ENCODE assay signal across 1 cellular context in the genomic region with DNA sequence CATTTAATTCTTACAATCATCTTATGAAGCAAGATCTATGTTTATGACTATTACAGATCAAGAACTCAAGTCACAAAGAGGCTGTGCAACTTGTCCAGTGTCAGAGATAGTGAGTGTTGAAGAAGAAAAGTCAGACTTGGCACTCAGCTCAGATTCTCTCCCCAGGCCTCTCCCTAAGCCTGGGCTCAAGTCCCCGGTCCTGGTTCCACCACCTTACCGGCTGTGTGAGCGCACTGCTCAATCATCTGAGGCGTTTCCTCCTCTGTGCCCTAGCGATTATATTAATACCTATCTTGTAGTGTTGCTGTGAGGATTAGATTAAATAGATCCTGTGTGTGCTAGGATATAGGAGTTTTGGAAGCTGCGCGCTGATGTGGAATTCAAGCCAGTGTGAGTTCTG.
TF ChIP-seq lines count a peak whose summit lies in the region.

No MANE protein-coding gene starts in this region.

TF ChIP-seq in HepG2, 621 proteins besides CTCF, POLR2A, EP300 and RAD21:
- TF ChIP-seq, protein P1, sequence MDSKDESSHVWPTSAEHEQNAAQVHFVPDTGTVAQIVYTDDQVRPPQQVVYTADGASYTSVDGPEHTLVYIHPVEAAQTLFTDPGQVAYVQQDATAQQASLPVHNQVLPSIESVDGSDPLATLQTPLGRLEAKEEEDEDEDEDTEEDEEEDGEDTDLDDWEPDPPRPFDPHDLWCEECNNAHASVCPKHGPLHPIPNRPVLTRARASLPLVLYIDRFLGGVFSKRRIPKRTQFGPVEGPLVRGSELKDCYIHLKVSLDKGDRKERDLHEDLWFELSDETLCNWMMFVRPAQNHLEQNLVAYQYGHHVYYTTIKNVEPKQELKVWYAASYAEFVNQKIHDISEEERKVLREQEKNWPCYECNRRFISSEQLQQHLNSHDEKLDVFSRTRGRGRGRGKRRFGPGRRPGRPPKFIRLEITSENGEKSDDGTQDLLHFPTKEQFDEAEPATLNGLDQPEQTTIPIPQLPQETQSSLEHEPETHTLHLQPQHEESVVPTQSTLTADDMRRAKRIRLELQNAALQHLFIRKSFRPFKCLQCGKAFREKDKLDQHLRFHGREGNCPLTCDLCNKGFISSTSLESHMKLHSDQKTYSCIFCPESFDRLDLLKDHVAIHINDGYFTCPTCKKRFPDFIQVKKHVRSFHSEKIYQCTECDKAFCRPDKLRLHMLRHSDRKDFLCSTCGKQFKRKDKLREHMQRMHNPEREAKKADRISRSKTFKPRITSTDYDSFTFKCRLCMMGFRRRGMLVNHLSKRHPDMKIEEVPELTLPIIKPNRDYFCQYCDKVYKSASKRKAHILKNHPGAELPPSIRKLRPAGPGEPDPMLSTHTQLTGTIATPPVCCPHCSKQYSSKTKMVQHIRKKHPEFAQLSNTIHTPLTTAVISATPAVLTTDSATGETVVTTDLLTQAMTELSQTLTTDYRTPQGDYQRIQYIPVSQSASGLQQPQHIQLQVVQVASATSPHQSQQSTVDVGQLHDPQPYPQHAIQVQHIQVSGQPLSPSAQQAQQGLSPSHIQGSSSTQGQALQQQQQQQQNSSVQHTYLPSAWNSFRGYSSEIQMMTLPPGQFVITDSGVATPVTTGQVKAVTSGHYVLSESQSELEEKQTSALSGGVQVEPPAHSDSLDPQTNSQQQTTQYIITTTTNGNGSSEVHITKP (CRISPR knock-in tag; IDR thresholded peaks at IDR 0.05; ENCODE audit: low read depth): no peak
- TF ChIP-seq RBFOX2 (IDR thresholded peaks at IDR 0.05; ENCODE audit: low read depth, low read length): no peak
- no peak for TF ChIP-seq REXO4 (CRISPR knock-in tag; IDR thresholded peaks at IDR 0.05; ENCODE audit: borderline replicate concordance)
- TF ChIP-seq ZNF296 (CRISPR knock-in tag; conservative IDR thresholded peaks at IDR 0.05): no peak
- TF ChIP-seq, protein P2, sequence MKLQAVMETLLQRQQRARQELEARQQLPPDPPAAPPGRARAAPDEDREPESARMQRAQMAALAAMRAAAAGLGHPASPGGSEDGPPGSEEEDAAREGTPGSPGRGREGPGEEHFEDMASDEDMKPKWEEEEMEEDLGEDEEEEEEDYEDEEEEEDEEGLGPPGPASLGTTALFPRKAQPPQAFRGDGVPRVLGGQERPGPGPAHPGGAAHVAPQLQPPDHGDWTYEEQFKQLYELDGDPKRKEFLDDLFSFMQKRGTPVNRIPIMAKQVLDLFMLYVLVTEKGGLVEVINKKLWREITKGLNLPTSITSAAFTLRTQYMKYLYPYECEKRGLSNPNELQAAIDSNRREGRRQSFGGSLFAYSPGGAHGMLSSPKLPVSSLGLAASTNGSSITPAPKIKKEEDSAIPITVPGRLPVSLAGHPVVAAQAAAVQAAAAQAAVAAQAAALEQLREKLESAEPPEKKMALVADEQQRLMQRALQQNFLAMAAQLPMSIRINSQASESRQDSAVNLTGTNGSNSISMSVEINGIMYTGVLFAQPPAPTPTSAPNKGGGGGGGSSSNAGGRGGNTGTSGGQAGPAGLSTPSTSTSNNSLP (IDR thresholded peaks at IDR 0.05; ENCODE audit: low read depth, low read length): no peak
- TF ChIP-seq, protein P3, sequence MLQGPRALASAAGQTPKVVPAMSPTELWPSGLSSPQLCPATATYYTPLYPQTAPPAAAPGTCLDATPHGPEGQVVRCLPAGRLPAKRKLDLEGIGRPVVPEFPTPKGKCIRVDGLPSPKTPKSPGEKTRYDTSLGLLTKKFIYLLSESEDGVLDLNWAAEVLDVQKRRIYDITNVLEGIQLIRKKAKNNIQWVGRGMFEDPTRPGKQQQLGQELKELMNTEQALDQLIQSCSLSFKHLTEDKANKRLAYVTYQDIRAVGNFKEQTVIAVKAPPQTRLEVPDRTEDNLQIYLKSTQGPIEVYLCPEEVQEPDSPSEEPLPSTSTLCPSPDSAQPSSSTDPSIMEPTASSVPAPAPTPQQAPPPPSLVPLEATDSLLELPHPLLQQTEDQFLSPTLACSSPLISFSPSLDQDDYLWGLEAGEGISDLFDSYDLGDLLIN (CRISPR knock-in tag; IDR thresholded peaks at IDR 0.05; ENCODE audit: borderline replicate concordance): no peak
- TF ChIP-seq ZNF616 (CRISPR knock-in tag; IDR thresholded peaks at IDR 0.05; ENCODE audit: low read depth): no peak
- TF ChIP-seq, protein P4, sequence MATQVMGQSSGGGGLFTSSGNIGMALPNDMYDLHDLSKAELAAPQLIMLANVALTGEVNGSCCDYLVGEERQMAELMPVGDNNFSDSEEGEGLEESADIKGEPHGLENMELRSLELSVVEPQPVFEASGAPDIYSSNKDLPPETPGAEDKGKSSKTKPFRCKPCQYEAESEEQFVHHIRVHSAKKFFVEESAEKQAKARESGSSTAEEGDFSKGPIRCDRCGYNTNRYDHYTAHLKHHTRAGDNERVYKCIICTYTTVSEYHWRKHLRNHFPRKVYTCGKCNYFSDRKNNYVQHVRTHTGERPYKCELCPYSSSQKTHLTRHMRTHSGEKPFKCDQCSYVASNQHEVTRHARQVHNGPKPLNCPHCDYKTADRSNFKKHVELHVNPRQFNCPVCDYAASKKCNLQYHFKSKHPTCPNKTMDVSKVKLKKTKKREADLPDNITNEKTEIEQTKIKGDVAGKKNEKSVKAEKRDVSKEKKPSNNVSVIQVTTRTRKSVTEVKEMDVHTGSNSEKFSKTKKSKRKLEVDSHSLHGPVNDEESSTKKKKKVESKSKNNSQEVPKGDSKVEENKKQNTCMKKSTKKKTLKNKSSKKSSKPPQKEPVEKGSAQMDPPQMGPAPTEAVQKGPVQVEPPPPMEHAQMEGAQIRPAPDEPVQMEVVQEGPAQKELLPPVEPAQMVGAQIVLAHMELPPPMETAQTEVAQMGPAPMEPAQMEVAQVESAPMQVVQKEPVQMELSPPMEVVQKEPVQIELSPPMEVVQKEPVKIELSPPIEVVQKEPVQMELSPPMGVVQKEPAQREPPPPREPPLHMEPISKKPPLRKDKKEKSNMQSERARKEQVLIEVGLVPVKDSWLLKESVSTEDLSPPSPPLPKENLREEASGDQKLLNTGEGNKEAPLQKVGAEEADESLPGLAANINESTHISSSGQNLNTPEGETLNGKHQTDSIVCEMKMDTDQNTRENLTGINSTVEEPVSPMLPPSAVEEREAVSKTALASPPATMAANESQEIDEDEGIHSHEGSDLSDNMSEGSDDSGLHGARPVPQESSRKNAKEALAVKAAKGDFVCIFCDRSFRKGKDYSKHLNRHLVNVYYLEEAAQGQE (IDR thresholded peaks at IDR 0.05; ENCODE audit: borderline replicate concordance in 1 of 2, low read depth in 1 of 2, low read length in 2 of 2): no peak
- TF ChIP-seq ZNF451 (CRISPR knock-in tag; IDR thresholded peaks at IDR 0.05): no peak
- TF ChIP-seq ZNF10 (CRISPR knock-in tag; IDR thresholded peaks at IDR 0.05; ENCODE audit: borderline replicate concordance, low read depth): no peak
- TF ChIP-seq, protein P5, sequence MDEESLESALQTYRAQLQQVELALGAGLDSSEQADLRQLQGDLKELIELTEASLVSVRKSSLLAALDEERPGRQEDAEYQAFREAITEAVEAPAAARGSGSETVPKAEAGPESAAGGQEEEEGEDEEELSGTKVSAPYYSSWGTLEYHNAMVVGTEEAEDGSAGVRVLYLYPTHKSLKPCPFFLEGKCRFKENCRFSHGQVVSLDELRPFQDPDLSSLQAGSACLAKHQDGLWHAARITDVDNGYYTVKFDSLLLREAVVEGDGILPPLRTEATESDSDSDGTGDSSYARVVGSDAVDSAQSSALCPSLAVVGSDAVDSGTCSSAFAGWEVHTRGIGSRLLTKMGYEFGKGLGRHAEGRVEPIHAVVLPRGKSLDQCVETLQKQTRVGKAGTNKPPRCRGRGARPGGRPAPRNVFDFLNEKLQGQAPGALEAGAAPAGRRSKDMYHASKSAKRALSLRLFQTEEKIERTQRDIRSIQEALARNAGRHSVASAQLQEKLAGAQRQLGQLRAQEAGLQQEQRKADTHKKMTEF (CRISPR knock-in tag; IDR thresholded peaks at IDR 0.05): no peak
- no peak for TF ChIP-seq ZNF577 (CRISPR knock-in tag; IDR thresholded peaks at IDR 0.05; ENCODE audit: borderline replicate concordance, low read depth)
- TF ChIP-seq, protein P6, sequence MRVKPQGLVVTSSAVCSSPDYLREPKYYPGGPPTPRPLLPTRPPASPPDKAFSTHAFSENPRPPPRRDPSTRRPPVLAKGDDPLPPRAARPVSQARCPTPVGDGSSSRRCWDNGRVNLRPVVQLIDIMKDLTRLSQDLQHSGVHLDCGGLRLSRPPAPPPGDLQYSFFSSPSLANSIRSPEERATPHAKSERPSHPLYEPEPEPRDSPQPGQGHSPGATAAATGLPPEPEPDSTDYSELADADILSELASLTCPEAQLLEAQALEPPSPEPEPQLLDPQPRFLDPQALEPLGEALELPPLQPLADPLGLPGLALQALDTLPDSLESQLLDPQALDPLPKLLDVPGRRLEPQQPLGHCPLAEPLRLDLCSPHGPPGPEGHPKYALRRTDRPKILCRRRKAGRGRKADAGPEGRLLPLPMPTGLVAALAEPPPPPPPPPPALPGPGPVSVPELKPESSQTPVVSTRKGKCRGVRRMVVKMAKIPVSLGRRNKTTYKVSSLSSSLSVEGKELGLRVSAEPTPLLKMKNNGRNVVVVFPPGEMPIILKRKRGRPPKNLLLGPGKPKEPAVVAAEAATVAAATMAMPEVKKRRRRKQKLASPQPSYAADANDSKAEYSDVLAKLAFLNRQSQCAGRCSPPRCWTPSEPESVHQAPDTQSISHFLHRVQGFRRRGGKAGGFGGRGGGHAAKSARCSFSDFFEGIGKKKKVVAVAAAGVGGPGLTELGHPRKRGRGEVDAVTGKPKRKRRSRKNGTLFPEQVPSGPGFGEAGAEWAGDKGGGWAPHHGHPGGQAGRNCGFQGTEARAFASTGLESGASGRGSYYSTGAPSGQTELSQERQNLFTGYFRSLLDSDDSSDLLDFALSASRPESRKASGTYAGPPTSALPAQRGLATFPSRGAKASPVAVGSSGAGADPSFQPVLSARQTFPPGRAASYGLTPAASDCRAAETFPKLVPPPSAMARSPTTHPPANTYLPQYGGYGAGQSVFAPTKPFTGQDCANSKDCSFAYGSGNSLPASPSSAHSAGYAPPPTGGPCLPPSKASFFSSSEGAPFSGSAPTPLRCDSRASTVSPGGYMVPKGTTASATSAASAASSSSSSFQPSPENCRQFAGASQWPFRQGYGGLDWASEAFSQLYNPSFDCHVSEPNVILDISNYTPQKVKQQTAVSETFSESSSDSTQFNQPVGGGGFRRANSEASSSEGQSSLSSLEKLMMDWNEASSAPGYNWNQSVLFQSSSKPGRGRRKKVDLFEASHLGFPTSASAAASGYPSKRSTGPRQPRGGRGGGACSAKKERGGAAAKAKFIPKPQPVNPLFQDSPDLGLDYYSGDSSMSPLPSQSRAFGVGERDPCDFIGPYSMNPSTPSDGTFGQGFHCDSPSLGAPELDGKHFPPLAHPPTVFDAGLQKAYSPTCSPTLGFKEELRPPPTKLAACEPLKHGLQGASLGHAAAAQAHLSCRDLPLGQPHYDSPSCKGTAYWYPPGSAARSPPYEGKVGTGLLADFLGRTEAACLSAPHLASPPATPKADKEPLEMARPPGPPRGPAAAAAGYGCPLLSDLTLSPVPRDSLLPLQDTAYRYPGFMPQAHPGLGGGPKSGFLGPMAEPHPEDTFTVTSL (CRISPR knock-in tag; IDR thresholded peaks at IDR 0.05; ENCODE audit: borderline replicate concordance): no peak
- TF ChIP-seq, protein P7, sequence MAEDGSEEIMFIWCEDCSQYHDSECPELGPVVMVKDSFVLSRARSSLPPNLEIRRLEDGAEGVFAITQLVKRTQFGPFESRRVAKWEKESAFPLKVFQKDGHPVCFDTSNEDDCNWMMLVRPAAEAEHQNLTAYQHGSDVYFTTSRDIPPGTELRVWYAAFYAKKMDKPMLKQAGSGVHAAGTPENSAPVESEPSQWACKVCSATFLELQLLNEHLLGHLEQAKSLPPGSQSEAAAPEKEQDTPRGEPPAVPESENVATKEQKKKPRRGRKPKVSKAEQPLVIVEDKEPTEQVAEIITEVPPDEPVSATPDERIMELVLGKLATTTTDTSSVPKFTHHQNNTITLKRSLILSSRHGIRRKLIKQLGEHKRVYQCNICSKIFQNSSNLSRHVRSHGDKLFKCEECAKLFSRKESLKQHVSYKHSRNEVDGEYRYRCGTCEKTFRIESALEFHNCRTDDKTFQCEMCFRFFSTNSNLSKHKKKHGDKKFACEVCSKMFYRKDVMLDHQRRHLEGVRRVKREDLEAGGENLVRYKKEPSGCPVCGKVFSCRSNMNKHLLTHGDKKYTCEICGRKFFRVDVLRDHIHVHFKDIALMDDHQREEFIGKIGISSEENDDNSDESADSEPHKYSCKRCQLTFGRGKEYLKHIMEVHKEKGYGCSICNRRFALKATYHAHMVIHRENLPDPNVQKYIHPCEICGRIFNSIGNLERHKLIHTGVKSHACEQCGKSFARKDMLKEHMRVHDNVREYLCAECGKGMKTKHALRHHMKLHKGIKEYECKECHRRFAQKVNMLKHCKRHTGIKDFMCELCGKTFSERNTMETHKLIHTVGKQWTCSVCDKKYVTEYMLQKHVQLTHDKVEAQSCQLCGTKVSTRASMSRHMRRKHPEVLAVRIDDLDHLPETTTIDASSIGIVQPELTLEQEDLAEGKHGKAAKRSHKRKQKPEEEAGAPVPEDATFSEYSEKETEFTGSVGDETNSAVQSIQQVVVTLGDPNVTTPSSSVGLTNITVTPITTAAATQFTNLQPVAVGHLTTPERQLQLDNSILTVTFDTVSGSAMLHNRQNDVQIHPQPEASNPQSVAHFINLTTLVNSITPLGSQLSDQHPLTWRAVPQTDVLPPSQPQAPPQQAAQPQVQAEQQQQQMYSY (CRISPR knock-in tag; IDR thresholded peaks at IDR 0.05): no peak
- TF ChIP-seq ZNF24 (IDR thresholded peaks at IDR 0.05): no peak
- no peak for TF ChIP-seq PAF1 (CRISPR knock-in tag; IDR thresholded peaks at IDR 0.05)
- no peak for TF ChIP-seq TAF1 (CRISPR knock-in tag; IDR thresholded peaks at IDR 0.05)
TF ChIP-seq in HepG2: peak in this region for 0.
